In the genomic region with DNA sequence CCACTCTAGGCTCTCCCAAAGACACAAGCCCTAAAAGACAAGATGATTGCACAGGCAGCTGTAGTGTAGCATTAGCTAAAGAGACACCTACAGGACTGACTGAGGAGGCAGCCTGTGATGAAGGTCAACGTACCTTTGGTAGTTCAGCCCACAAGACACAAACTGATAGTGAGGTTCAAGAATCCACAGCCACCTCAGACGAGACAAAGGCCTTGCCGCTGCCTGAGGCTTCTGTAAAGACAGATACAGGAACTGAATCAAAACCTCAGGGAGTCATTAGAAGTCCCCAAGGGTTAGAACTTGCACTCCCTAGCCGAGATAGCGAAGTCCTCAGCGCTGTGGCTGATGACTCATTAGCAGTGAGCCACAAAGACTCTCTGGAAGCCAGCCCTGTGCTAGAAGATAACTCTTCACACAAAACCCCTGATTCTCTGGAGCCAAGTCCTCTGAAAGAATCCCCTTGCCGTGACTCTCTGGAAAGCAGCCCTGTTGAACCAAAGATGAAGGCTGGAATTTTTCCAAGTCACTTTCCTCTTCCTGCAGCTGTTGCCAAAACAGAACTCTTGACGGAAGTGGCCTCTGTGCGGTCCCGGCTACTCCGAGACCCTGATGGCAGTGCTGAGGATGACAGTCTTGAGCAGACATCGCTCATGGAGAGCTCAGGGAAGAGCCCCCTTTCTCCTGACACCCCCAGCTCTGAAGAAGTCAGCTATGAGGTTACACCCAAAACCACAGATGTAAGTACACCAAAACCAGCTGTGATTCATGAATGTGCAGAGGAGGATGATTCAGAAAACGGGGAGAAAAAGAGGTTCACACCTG, we compare ENCODE assay signal across 8 cellular contexts.
A peak's percentile ranks its signal among the peaks of the same experiment; 100 is the strongest.
DNase-seq lines count a peak whose midpoint lies in the region; ATAC-seq lines count a peak whose summit lies in the region.

No MANE protein-coding gene starts in this region.

- H3K36me3 ChIP-seq in ACC112 (ENCODE audit: insufficient read depth, low read length) (peaks cover 17% of the 10 kb centered on the region; the same call in 1 of the 2 replicates), SJSA1 (no peaks in the 10 kb centered on the region)

- H3K27ac ChIP-seq in ACC112 (ENCODE audit: low read depth, low read length): peak overlapping the region; percentile 90
- peak overlapping the region; percentile 59 for H3K27ac ChIP-seq in SJSA1

- ATAC-seq in GM18873 (IDR thresholded peaks at IDR 0.05; ENCODE audit: low FRiP score, unreplicated experiment): peak; percentile 98
- peak; percentile 100 for ATAC-seq in HG03097 (IDR thresholded peaks at IDR 0.05; ENCODE audit: low FRiP score, unreplicated experiment)

- H3K27me3 ChIP-seq in ACC112 (ENCODE audit: insufficient read depth, low read length): peaks cover 4% of the 10 kb centered on the region
- no peaks in the 10 kb centered on the region for H3K27me3 ChIP-seq in SJSA1 (replicated peaks)

- DNase-seq in SJSA1 (ENCODE audit: low read depth in 1 of 2, low spot score in 2 of 2) (peak; percentile 88 to 89), iris pigment epithelial cell (ENCODE audit: low read depth) (peak; percentile 86), NCI-H1105 treated with DMSO at 0.1 percent for 48 hours (lab: John Stamatoyannopoulos, UW) (no peak)
- DNase-seq in activated naive CD4-positive, alpha-beta T cell treated with Interleukin-2 at 50 U/mL for 16 hours: peak; percentile 76
- DNase-seq in stimulated activated CD8-positive, alpha-beta memory T cell treated with anti-CD3 and anti-CD28 coated beads, Interleukin-15, amount 100 ng/mL, for 4 hours (ENCODE audit: low read depth in 2 of 2): peak; percentile 47 to 60

- peak overlapping the region; percentile 59 for H2AFZ ChIP-seq in ACC112 (ENCODE audit: low read length, unreplicated experiment)

- 0 out of 2 replicates have a peak, but pooled peaks cover 4% of the 10 kb centered on the region for H3K9me3 ChIP-seq in SJSA1 (replicated peaks)

- H3K79me2 ChIP-seq in ACC112 (ENCODE audit: control insufficient read depth, insufficient read depth, low read length, unreplicated experiment): no peaks in the 10 kb centered on the region

- H3K4me3 ChIP-seq in ACC112 (ENCODE audit: low read depth, low read length): peak overlapping the region; percentile 58
- peak overlapping the region; percentile 15 for H3K4me3 ChIP-seq in SJSA1

- H3K4me1 ChIP-seq in ACC112 (ENCODE audit: control insufficient read depth, insufficient read depth, low read length, unreplicated experiment) (peaks cover 19% of the 10 kb centered on the region), SJSA1 (replicated peaks) (peaks cover 21% of the 10 kb centered on the region)
